ENCODE assay signal across 8 cellular contexts in the genomic region with DNA sequence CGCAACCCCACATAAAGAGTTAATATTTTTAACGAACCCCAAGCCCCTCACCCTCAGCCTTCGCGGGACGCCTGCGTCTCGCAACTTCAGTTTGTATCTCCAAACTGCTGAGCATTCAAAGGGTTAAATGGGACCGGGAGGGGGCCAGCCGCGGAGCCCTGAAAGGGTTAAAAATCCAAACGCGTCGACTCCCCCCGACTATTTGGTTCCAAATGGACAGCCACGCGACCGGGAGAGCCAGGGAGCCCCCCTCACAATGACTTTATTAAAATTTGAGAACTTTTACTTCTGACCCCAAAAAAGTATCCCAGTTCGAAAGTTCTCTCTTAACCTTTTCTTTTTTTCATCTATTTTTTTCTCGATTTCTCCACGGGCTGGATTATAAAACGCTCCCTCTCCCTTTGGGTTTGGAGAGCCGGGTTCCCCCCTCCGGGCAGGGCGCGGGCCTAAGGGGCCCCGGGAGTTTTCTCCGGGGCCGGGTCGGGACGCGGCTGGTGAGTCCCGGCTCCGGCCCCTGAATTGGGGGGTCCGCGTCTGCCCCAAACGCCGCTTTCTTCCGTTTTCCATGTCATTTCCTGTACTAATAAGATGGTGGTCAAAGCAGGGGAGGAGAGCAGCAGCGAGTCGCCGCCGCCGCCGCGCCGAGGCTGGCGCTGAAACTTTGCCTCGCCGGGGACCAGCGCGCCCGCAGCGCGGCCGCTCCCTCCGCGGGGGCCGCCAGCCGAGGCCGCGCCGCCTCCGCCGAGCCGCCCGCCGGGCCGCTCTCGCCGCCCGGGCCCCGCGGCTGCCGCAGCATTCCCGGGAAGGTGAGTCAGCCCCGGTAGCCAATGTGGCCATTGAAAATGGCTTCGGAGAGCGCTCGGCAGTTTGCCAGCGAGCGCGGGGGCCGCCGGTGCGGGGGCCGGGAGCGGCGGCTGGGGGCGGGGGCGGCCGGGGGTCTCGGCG. TPM values are rescaled to one million over a fixed set of nuclear protein-coding genes. Genes with fewer than 3 reads are reported as not detected.
DNase-seq lines count a peak whose midpoint lies in the region; ATAC-seq and TF ChIP-seq lines count a peak whose summit lies in the region.

Gene PRDM11 (plus strand): TSS at position 568 of the 945 bp plus-strand sequence. CDS start 35,128 bp downstream, outside the sequence.

- H3K36me3 ChIP-seq in HEK293 (ENCODE audit: control insufficient read depth in 2 of 2, insufficient read depth in 1 of 2, low read length in 2 of 2) (no peaks in the 10 kb centered on the region), MG63 (no peaks in the 10 kb centered on the region), left lung (no peaks in the 10 kb centered on the region)

- H3K27me3 Mint-ChIP-seq in activated B cell treated with CpG ODN at 0.5 μM for 24 hours: peaks cover 9% of the 10 kb centered on the region
- H3K27me3 Mint-ChIP-seq in dendritic cell treated with granulocyte-macrophage colony-stimulating factor and Interleukin-4, amounts not matched to agents 40 ng/mL and 50 ng/mL, for 4 days: peaks cover 33% of the 10 kb centered on the region

- no peaks in the 10 kb centered on the region for H3K9me3 ChIP-seq in HEK293 (ENCODE audit: control insufficient read depth, insufficient read depth, low read depth, low read length)
- no peaks in the 10 kb centered on the region for H3K9me3 ChIP-seq in MG63
- H3K9me3 ChIP-seq in left lung: no peaks in the 10 kb centered on the region

- intact Hi-C loops in activated B cell treated with CpG ODN at 0.5 μM for 24 hours (cut with micrococcal nuclease): loop anchor here (1.0 to 10.0 kb wide), 8 partner anchors 34 to 658 kb away; partner anchors contain the start of genes SLC35C1 and TSPAN18
- intact Hi-C loops in dendritic cell treated with granulocyte-macrophage colony-stimulating factor and Interleukin-4, amounts not matched to agents 40 ng/mL and 50 ng/mL, for 4 days (cut with micrococcal nuclease): loop anchor here (5.0 kb wide), 1 partner anchor 656 kb away; no protein-coding TSS in a partner anchor
- intact Hi-C loops in left lung (cut with DNase I): no loop called here

- no peaks in the 10 kb centered on the region for H3K4me1 ChIP-seq in HEK293 (ENCODE audit: control insufficient read depth, insufficient read depth, low read length)
- peaks cover 9 to 20% of the 10 kb centered on the region in 2 donors for H3K4me1 ChIP-seq in left lung

- POLR2A ChIA-PET in HEK293 (lab: Yijun Ruan, JAX): interaction anchor here (0.6 to 1.1 kb wide), 4 partner anchors 13 to 92 kb away, joined by 3 to 4 read pairs (median 4); no protein-coding TSS in a partner anchor
- POLR2A ChIA-PET in activated B cell treated with CpG ODN at 0.5 μM for 24 hours (lab: Charles Lee): interaction anchor here (0.6 to 0.9 kb wide), 2 partner anchors 117 to 1081 kb away, joined by 4 read pairs; no protein-coding TSS in a partner anchor

- TF ChIP-seq CTCF in HEK293 (tag by site-specific recombination; IDR thresholded peaks at IDR 0.05) (no peak), activated B cell treated with CpG ODN at 0.5 μM for 24 hours (IDR thresholded peaks at IDR 0.05) (no peak), left lung (IDR thresholded peaks at IDR 0.05) (no peak)

- H3K4me3 ChIP-seq in HEK293 (ENCODE audit: low read depth, low read length) (peak within 1 kb of the TSS; percentile 61), MG63 (peak within 1 kb of the TSS; percentile 64), left lung (peak within 1 kb of the TSS; percentile 69 to 79)

- peak within 1 kb of the TSS; percentile 63; the same call in 1 of the 2 replicates for H3K27ac ChIP-seq in HEK293 (ENCODE audit: extremely low read depth, low read depth, low read length)
- H3K27ac ChIP-seq in left lung: peak within 1 kb of the TSS; percentile 95 to 96

- no peaks in the 10 kb centered on the region for H3K36me3 Mint-ChIP-seq in activated B cell treated with CpG ODN at 0.5 μM for 24 hours (ENCODE audit: low read depth)
- peaks cover 6% of the 10 kb centered on the region for H3K36me3 Mint-ChIP-seq in dendritic cell treated with granulocyte-macrophage colony-stimulating factor and Interleukin-4, amounts not matched to agents 40 ng/mL and 50 ng/mL, for 4 days (ENCODE audit: low read depth)

- H3K9me3 Mint-ChIP-seq in activated B cell treated with CpG ODN at 0.5 μM for 24 hours: no peaks in the 10 kb centered on the region
- H3K9me3 Mint-ChIP-seq in dendritic cell treated with granulocyte-macrophage colony-stimulating factor and Interleukin-4, amounts not matched to agents 40 ng/mL and 50 ng/mL, for 4 days: no peaks in the 10 kb centered on the region

- peak; percentile 30 for ATAC-seq in activated B cell treated with CpG ODN at 0.5 μM for 24 hours (ENCODE audit: low read depth)
- ATAC-seq in left lung: peak; percentile 12

- H3K4me1 Mint-ChIP-seq in activated B cell treated with CpG ODN at 0.5 μM for 24 hours: peaks cover 33% of the 10 kb centered on the region
- H3K4me1 Mint-ChIP-seq in dendritic cell treated with granulocyte-macrophage colony-stimulating factor and Interleukin-4, amounts not matched to agents 40 ng/mL and 50 ng/mL, for 4 days (ENCODE audit: low read depth): peaks cover 20% of the 10 kb centered on the region

- CTCF ChIA-PET in HEK293 (lab: Yijun Ruan, JAX): interaction anchor here (0.7 to 1.1 kb wide), 2 partner anchors 87 to 263 kb away, joined by 3 to 5 read pairs; no protein-coding TSS in a partner anchor
- CTCF ChIA-PET in activated B cell treated with CpG ODN at 0.5 μM for 24 hours (lab: Charles Lee): no interaction called here

- peak within 1 kb of the TSS; percentile 89 for H3K4me3 Mint-ChIP-seq in activated B cell treated with CpG ODN at 0.5 μM for 24 hours
- peak within 1 kb of the TSS; percentile 91 for H3K4me3 Mint-ChIP-seq in dendritic cell treated with granulocyte-macrophage colony-stimulating factor and Interleukin-4, amounts not matched to agents 40 ng/mL and 50 ng/mL, for 4 days

- DNase-seq in NCI-H2107 treated with DMSO at 0.1 percent for 48 hours (lab: John Stamatoyannopoulos, UW; ENCODE audit: unreplicated experiment): peak; percentile 10
- no peak for DNase-seq in NCI-H2107 (lab: John Stamatoyannopoulos, UW)
- peak; percentile 82 for DNase-seq in MG63
- DNase-seq in activated B cell treated with CpG ODN at 0.5 μM for 24 hours: no peak
- DNase-seq in left lung: no peak
- DNase-seq in stimulated activated CD4-positive, alpha-beta T cell treated with anti-CD3 and anti-CD28 coated beads, Interleukin-4, amount 100 ng/mL, for 1 hour: peak; percentile 22

- peak within 1 kb of the TSS; percentile 87 for H3K27ac Mint-ChIP-seq in activated B cell treated with CpG ODN at 0.5 μM for 24 hours
- H3K27ac Mint-ChIP-seq in dendritic cell treated with granulocyte-macrophage colony-stimulating factor and Interleukin-4, amounts not matched to agents 40 ng/mL and 50 ng/mL, for 4 days: peak within 1 kb of the TSS; percentile 94

- H3K27me3 ChIP-seq in MG63 (no peaks in the 10 kb centered on the region), left lung (peaks cover 0 to 13% of the 10 kb centered on the region in 2 donors)

TF ChIP-seq in HEK293, 187 proteins besides CTCF, POLR2A, EP300 and RAD21 (continues in another document):
- TF ChIP-seq ZNF747 (tag by site-specific recombination; IDR thresholded peaks at IDR 0.05) (no peak), ZNF354C (tag by site-specific recombination; IDR thresholded peaks at IDR 0.05; ENCODE audit: borderline replicate concordance, low read depth) (no peak), ZNF335 (tag by site-specific recombination; conservative IDR thresholded peaks at IDR 0.05) (peak; percentile 77), ZNF366 (tag by site-specific recombination; conservative IDR thresholded peaks at IDR 0.05) (0 out of 2 replicates have a peak, but pooled peaks have one; percentile 13), ZNF274 (IDR thresholded peaks at IDR 0.05; ENCODE audit: low read length) (no peak), ZNF274 (tag by site-specific recombination; IDR thresholded peaks at IDR 0.05; ENCODE audit: borderline replicate concordance) (no peak), ZNF792 (tag by site-specific recombination; IDR thresholded peaks at IDR 0.05) (no peak)
- TF ChIP-seq, protein P1, sequence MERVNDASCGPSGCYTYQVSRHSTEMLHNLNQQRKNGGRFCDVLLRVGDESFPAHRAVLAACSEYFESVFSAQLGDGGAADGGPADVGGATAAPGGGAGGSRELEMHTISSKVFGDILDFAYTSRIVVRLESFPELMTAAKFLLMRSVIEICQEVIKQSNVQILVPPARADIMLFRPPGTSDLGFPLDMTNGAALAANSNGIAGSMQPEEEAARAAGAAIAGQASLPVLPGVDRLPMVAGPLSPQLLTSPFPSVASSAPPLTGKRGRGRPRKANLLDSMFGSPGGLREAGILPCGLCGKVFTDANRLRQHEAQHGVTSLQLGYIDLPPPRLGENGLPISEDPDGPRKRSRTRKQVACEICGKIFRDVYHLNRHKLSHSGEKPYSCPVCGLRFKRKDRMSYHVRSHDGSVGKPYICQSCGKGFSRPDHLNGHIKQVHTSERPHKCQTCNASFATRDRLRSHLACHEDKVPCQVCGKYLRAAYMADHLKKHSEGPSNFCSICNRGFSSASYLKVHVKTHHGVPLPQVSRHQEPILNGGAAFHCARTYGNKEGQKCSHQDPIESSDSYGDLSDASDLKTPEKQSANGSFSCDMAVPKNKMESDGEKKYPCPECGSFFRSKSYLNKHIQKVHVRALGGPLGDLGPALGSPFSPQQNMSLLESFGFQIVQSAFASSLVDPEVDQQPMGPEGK (tag by site-specific recombination; IDR thresholded peaks at IDR 0.05): peak; percentile 35; the same call in 1 of the 2 replicates

RNA-seq across cellular contexts. Expression of gene PRDM11, which starts in this region (rescaled TPM):
- 4.3 and 5.7 TPM in 2 replicates for total RNA-seq in MG63 (2014; rRNA removed; shearing (Covaris generic); ENCODE audit: low replicate concordance)
- total RNA-seq in activated B cell treated with CpG ODN at 0.5 μM for 24 hours (22.0 and 23.6 TPM in 2 replicates), left lung (10 to 100 TPM; 13.6 to 13.8 TPM)

Comparison
In these comparisons a context has a peak if more than half of its experiments do, and no peak if none do; other contexts are left out.
1. DNase-seq: peak in NCI-H2107 treated with DMSO at 0.1 percent for 48 hours (single experiment), MG63 (single experiment) and stimulated activated CD4-positive, alpha-beta T cell treated with anti-CD3 and anti-CD28 coated beads, Interleukin-4, amount 100 ng/mL, for 1 hour (single experiment); none in NCI-H2107 (single experiment), activated B cell treated with CpG ODN at 0.5 μM for 24 hours (single experiment) and left lung (0 of 2).
2. intact Hi-C loops: an anchor here in activated B cell treated with CpG ODN at 0.5 μM for 24 hours (1.0 to 10.0 kb wide) and dendritic cell treated with granulocyte-macrophage colony-stimulating factor and Interleukin-4, amounts not matched to agents 40 ng/mL and 50 ng/mL, for 4 days (5.0 kb wide); none called in left lung.
3. Peak in every context shown above with its lines, with median percentiles within 50 percentile points of each other: H3K4me3 ChIP-seq.